Comparison of ENCODE assay signal across 13 cellular contexts in the genomic region with DNA sequence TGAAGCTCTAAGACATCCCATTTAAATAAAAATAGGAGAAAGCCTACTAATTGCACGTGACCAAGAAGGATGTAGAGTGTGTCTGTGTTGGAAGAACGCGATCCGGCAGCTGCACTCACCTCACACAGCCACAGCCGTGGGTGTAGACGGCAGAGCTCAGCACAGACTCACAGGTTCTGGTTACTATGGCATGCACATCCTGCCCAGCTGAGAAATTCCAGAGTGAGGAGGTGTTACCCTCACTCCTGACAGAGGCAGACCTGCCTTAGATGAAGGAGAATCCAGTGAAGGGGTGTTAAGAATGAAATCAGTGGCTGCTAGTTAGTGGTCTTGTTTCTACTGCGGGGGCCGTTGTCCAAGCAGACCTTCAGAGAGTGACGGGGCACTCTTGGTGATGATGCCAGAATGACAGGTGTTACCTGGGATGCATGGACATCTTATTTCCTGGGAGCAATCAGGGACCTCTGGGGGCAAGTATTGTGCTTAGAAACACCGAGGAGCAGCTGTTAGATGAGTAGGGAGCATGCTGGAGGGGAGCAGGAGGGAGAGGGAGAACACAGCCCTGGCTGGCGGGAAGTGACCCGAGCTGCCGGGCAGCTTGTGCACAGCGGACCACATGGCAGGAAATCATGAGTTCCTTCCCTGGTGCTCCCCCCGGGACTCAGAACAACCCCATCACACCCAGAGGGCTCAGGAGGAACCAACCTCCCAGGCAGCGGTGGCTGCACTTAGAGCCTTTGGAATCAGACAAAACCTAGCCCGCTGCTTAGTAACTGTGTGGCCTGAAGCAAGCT. TPM values are rescaled to one million over a fixed set of nuclear protein-coding genes. Genes with fewer than 3 reads are reported as not detected.
DNase-seq lines count a peak whose midpoint lies in the region; ATAC-seq and TF ChIP-seq lines count a peak whose summit lies in the region.
"Had no signal": no experiment of that assay in that cellular context is flagged by ENCODE, and none has a peak within 500 bp of the region (broad histone marks: within the 10 kb centered on the region; RNA-seq: fewer than 3 reads in every experiment).

No MANE protein-coding gene starts in this region.

- no peaks in the 10 kb centered on the region for H3K9me3 ChIP-seq in gastroesophageal sphincter
- H3K9me3 ChIP-seq: BE2C had no signal

- H3K9me3 Mint-ChIP-seq in natural killer cell: no peaks in the 10 kb centered on the region
- H3K9me3 Mint-ChIP-seq: activated T-cell treated with anti-CD3 and anti-CD28 coated beads, Interleukin-2, amount 50 U/mL, for 4 hours had no signal

- no peak overlapping the region for H3K4me3 ChIP-seq in gastroesophageal sphincter

- TF ChIP-seq EP300 in gastroesophageal sphincter (IDR thresholded peaks at IDR 0.05): no peak

- H3K4me1 Mint-ChIP-seq in natural killer cell: peaks cover 8 to 27% of the 10 kb centered on the region in 2 donors

- H3K4me3 Mint-ChIP-seq in natural killer cell: peak overlapping the region; percentile 36

- intact Hi-C loops in natural killer cell (cut with micrococcal nuclease): no loop called here

- H3K27ac ChIP-seq in gastroesophageal sphincter: no peak overlapping the region

- TF ChIP-seq CTCF in gastroesophageal sphincter (IDR thresholded peaks at IDR 0.05) (no peak), natural killer cell (IDR thresholded peaks at IDR 0.05) (no peak)

- ATAC-seq in gastroesophageal sphincter (peak; percentile 39), natural killer cell (no peak), HG02981 (IDR thresholded peaks at IDR 0.05; ENCODE audit: unreplicated experiment) (no peak), HG03196 (IDR thresholded peaks at IDR 0.05; ENCODE audit: unreplicated experiment) (no peak)
- ATAC-seq: activated T-cell treated with anti-CD3 and anti-CD28 coated beads, Interleukin-2, amount 50 U/mL, for 4 hours had no signal

- no peak overlapping the region for H3K27ac Mint-ChIP-seq in natural killer cell

- no peaks in the 10 kb centered on the region for H3K36me3 Mint-ChIP-seq in natural killer cell

- DNase-seq in C1 segment of cervical spinal cord (lab: John Stamatoyannopoulos, UW): peak in 8 of 14 donors; percentile 11 to 57 (median 38)
- DNase-seq in M059J (ENCODE audit: low read depth): peak; percentile 66
- DNase-seq in natural killer cell: no peak
- DNase-seq in activated CD4-positive, alpha-beta T cell treated with anti-CD3 and anti-CD28 coated beads for 1 hour: no peak
- DNase-seq in stimulated activated CD8-positive, alpha-beta memory T cell treated with anti-CD3 and anti-CD28 coated beads, Interleukin-4, amount 100 ng/mL, for 48 hours: no peak
- DNase-seq: activated T-cell treated with anti-CD3 and anti-CD28 coated beads, Interleukin-2, amount 50 U/mL, for 4 hours; BE2C; effector CD8-positive, alpha-beta T cell had no signal

- peaks cover 58 to 78% of the 10 kb centered on the region in 2 donors for H3K27me3 Mint-ChIP-seq in natural killer cell (ENCODE audit: low read depth in 2 of 2)

- H3K4me1 ChIP-seq in gastroesophageal sphincter: peaks cover 0 to 39% (median 8%) of the 10 kb centered on the region in 3 donors

- no peak for TF ChIP-seq POLR2A in gastroesophageal sphincter (IDR thresholded peaks at IDR 0.05)

- no peaks in the 10 kb centered on the region for H3K27me3 ChIP-seq in gastroesophageal sphincter

- no peaks in the 10 kb centered on the region for H3K36me3 ChIP-seq in gastroesophageal sphincter
- H3K36me3 ChIP-seq: BE2C had no signal

- WGBS in gastroesophageal sphincter (ENCODE audit: low coverage in 1 of 2), 2 donors: 41 to 82% methylated on average over 3 to 11 of the region's 17 CpGs

RNA-seq across cellular contexts. Expression of a gene that starts 12.3 kb away (rescaled TPM):
- total RNA-seq in M059J (2014; rRNA removed; shearing (Covaris generic)): not detected in 2 replicates
- 1 to 10 TPM in 1 of 4 donors, under 1 TPM in 3; 0.31 to 3.2 (median 0.71) TPM for total RNA-seq in gastroesophageal sphincter
- total RNA-seq in natural killer cell: under 1 TPM; 0.09 to 0.18 (median 0.15) TPM
- total RNA-seq: activated T-cell treated with anti-CD3 and anti-CD28 coated beads, Interleukin-2, amount 50 U/mL, for 4 hours had no signal

RNA-seq across cellular contexts. Expression of a gene that starts 36.3 kb away (rescaled TPM):
- total RNA-seq in M059J (2014; rRNA removed; shearing (Covaris generic)): not detected in 2 replicates
- total RNA-seq in gastroesophageal sphincter: under 1 TPM in 1 of 4 donors, not detected in 3; 0.27 TPM
- not detected for total RNA-seq in natural killer cell
- total RNA-seq: activated T-cell treated with anti-CD3 and anti-CD28 coated beads, Interleukin-2, amount 50 U/mL, for 4 hours; mucosa of gallbladder; SK-MEL-5 had no signal

RNA-seq across cellular contexts. Expression of a gene that starts 39.2 kb away (rescaled TPM):
- not detected in 2 replicates for total RNA-seq in M059J (2014; rRNA removed; shearing (Covaris generic))
- under 1 TPM in 1 of 4 donors, not detected in 3; 0.42 TPM for total RNA-seq in gastroesophageal sphincter
- not detected for total RNA-seq in natural killer cell
- total RNA-seq: activated T-cell treated with anti-CD3 and anti-CD28 coated beads, Interleukin-2, amount 50 U/mL, for 4 hours; mucosa of gallbladder had no signal

Comparison
In these comparisons a context has a peak if more than half of its experiments do, and no peak if none do; other contexts are left out.
1. DNase-seq: peak in C1 segment of cervical spinal cord (8 of 14) and M059J (single experiment); none in natural killer cell (single experiment), activated CD4-positive, alpha-beta T cell treated with anti-CD3 and anti-CD28 coated beads for 1 hour (single experiment) and stimulated activated CD8-positive, alpha-beta memory T cell treated with anti-CD3 and anti-CD28 coated beads, Interleukin-4, amount 100 ng/mL, for 48 hours (single experiment).